1 cellular context compared by ENCODE assay signal in genomic region chr2:218465987-218466633, GRCh38.
TF ChIP-seq lines count a peak whose summit lies in the region.

No MANE protein-coding gene starts in this region.

TF ChIP-seq in A549, 52 proteins besides CTCF, POLR2A, EP300 and RAD21 (continued from another document):
- TF ChIP-seq, protein P1, sequence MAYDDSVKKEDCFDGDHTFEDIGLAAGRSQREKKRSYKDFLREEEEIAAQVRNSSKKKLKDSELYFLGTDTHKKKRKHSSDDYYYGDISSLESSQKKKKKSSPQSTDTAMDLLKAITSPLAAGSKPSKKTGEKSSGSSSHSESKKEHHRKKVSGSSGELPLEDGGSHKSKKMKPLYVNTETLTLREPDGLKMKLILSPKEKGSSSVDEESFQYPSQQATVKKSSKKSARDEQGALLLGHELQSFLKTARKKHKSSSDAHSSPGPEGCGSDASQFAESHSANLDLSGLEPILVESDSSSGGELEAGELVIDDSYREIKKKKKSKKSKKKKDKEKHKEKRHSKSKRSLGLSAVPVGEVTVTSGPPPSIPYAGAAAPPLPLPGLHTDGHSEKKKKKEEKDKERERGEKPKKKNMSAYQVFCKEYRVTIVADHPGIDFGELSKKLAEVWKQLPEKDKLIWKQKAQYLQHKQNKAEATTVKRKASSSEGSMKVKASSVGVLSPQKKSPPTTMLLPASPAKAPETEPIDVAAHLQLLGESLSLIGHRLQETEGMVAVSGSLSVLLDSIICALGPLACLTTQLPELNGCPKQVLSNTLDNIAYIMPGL (CRISPR knock-in tag; IDR thresholded peaks at IDR 0.05; ENCODE audit: borderline replicate concordance), result no peak
